ENCODE assay signal across 1 cellular context in the genomic region with DNA sequence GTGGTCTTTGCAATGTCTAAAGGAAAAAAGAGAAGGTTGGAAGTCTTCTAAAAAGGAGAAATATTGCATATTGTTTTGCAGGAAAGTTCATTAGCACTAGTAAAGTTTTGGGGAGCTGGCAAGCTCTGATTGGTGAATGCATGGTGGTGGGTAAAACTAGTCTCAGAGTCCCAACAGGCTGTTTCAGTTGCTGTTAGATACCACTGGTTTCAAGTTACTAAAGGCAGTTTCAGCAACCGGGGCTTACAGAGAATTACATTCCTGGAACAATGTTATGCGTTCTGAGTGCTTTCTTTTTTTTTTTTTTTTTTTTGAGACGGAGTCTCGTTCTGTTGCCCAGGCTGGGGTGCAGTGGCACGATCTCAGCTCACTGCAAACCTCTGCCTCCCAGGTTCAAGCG.
TF ChIP-seq lines count a peak whose summit lies in the region.

No MANE protein-coding gene starts in this region.

TF ChIP-seq in WTC11, 78 proteins besides CTCF, POLR2A, EP300 and RAD21 (continued from another document):
- TF ChIP-seq, protein P1, sequence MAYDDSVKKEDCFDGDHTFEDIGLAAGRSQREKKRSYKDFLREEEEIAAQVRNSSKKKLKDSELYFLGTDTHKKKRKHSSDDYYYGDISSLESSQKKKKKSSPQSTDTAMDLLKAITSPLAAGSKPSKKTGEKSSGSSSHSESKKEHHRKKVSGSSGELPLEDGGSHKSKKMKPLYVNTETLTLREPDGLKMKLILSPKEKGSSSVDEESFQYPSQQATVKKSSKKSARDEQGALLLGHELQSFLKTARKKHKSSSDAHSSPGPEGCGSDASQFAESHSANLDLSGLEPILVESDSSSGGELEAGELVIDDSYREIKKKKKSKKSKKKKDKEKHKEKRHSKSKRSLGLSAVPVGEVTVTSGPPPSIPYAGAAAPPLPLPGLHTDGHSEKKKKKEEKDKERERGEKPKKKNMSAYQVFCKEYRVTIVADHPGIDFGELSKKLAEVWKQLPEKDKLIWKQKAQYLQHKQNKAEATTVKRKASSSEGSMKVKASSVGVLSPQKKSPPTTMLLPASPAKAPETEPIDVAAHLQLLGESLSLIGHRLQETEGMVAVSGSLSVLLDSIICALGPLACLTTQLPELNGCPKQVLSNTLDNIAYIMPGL (CRISPR knock-in tag; IDR thresholded peaks at IDR 0.05), result no peak
- TF ChIP-seq KAT7 (CRISPR knock-in tag; IDR thresholded peaks at IDR 0.05; ENCODE audit: borderline replicate concordance) (no peak), MYBL2 (CRISPR knock-in tag; IDR thresholded peaks at IDR 0.05) (no peak)
- TF ChIP-seq, protein P2, sequence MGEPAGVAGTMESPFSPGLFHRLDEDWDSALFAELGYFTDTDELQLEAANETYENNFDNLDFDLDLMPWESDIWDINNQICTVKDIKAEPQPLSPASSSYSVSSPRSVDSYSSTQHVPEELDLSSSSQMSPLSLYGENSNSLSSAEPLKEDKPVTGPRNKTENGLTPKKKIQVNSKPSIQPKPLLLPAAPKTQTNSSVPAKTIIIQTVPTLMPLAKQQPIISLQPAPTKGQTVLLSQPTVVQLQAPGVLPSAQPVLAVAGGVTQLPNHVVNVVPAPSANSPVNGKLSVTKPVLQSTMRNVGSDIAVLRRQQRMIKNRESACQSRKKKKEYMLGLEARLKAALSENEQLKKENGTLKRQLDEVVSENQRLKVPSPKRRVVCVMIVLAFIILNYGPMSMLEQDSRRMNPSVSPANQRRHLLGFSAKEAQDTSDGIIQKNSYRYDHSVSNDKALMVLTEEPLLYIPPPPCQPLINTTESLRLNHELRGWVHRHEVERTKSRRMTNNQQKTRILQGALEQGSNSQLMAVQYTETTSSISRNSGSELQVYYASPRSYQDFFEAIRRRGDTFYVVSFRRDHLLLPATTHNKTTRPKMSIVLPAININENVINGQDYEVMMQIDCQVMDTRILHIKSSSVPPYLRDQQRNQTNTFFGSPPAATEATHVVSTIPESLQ (CRISPR knock-in tag; IDR thresholded peaks at IDR 0.05), result no peak
- TF ChIP-seq, protein P3, sequence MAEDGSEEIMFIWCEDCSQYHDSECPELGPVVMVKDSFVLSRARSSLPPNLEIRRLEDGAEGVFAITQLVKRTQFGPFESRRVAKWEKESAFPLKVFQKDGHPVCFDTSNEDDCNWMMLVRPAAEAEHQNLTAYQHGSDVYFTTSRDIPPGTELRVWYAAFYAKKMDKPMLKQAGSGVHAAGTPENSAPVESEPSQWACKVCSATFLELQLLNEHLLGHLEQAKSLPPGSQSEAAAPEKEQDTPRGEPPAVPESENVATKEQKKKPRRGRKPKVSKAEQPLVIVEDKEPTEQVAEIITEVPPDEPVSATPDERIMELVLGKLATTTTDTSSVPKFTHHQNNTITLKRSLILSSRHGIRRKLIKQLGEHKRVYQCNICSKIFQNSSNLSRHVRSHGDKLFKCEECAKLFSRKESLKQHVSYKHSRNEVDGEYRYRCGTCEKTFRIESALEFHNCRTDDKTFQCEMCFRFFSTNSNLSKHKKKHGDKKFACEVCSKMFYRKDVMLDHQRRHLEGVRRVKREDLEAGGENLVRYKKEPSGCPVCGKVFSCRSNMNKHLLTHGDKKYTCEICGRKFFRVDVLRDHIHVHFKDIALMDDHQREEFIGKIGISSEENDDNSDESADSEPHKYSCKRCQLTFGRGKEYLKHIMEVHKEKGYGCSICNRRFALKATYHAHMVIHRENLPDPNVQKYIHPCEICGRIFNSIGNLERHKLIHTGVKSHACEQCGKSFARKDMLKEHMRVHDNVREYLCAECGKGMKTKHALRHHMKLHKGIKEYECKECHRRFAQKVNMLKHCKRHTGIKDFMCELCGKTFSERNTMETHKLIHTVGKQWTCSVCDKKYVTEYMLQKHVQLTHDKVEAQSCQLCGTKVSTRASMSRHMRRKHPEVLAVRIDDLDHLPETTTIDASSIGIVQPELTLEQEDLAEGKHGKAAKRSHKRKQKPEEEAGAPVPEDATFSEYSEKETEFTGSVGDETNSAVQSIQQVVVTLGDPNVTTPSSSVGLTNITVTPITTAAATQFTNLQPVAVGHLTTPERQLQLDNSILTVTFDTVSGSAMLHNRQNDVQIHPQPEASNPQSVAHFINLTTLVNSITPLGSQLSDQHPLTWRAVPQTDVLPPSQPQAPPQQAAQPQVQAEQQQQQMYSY (CRISPR knock-in tag; IDR thresholded peaks at IDR 0.05), result no peak
